In the genomic region with DNA sequence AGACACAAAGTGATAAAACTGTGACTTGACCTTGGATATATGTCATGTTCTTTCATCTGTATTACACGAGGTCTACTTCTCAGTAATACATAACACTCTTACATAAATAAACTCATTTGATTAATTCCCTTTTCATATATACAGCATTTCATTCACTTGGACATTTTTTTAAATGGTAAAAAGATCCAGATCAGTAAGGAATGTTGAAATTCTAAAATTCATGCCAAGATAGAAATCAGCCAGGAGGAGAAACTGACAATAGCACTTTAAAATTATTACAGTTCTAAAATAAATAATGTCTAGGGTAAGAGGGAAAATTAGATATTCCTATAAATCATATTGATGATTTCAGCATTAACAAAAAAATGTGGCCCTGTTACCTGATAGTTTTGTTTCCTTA, we compare ENCODE assay signal across 25 cellular contexts. TPM values are rescaled to one million over a fixed set of nuclear protein-coding genes. Genes with fewer than 3 reads are reported as not detected.
"Had no signal": no experiment of that assay in that cellular context is flagged by ENCODE, and none has a peak within 500 bp of the region (broad histone marks: within the 10 kb centered on the region; RNA-seq: fewer than 3 reads in every experiment).

No MANE protein-coding gene starts in this region.

- H3K27ac Mint-ChIP-seq: dendritic cell treated with granulocyte-macrophage colony-stimulating factor and Interleukin-4, amounts not matched to agents 40 ng/mL and 50 ng/mL, for 4 days; effector memory CD8-positive, alpha-beta T cell; endodermal cell had no signal

- H3K4me3 Mint-ChIP-seq: dendritic cell treated with granulocyte-macrophage colony-stimulating factor and Interleukin-4, amounts not matched to agents 40 ng/mL and 50 ng/mL, for 4 days; effector memory CD8-positive, alpha-beta T cell; endodermal cell had no signal

- H3K79me2 ChIP-seq: hepatocyte had no signal

- H3K4me3 ChIP-seq: colonic mucosa, coronary artery, dorsolateral prefrontal cortex, esophagus muscularis mucosa, esophagus squamous epithelium, gastrocnemius medialis, gastroesophageal sphincter, heart left ventricle, hepatocyte had no signal

- H3K4me1 ChIP-seq: colonic mucosa, foreskin keratinocyte, gastrocnemius medialis, gastroesophageal sphincter, heart left ventricle had no signal

- DNase-seq: colonic mucosa; cortex of kidney; dermis blood vessel endothelial cell; dorsolateral prefrontal cortex; effector CD4-positive, alpha-beta T cell; effector CD8-positive, alpha-beta T cell; effector memory CD4-positive, alpha-beta T cell; effector memory CD8-positive, alpha-beta T cell; endodermal cell; erythroblast; esophagus squamous epithelium; foreskin fibroblast; foreskin keratinocyte; foreskin melanocyte; gastrocnemius medialis; glutamatergic neuron; head of caudate nucleus; heart left ventricle had no signal

- H2AFZ ChIP-seq: hepatocyte had no signal

- H3K27ac ChIP-seq: colonic mucosa, coronary artery, dorsolateral prefrontal cortex, epithelial cell of prostate, esophagus muscularis mucosa, esophagus squamous epithelium, foreskin keratinocyte, gastrocnemius medialis, gastroesophageal sphincter, heart left ventricle, hepatocyte had no signal

- H3K9me3 Mint-ChIP-seq: dendritic cell treated with granulocyte-macrophage colony-stimulating factor and Interleukin-4, amounts not matched to agents 40 ng/mL and 50 ng/mL, for 4 days; effector memory CD8-positive, alpha-beta T cell; endodermal cell had no signal

- H3K9me3 ChIP-seq: colonic mucosa, esophagus muscularis mucosa, esophagus squamous epithelium, gastrocnemius medialis, gastroesophageal sphincter, heart left ventricle had no signal

- ATAC-seq: effector memory CD8-positive, alpha-beta T cell; esophagus mucosa; foreskin keratinocyte; gastrocnemius medialis; gastroesophageal sphincter; heart left ventricle had no signal

- H3K4me2 ChIP-seq: hepatocyte had no signal

- H3K36me3 ChIP-seq: colonic mucosa, esophagus muscularis mucosa, esophagus squamous epithelium, gastrocnemius medialis, gastroesophageal sphincter had no signal

- H3K27me3 ChIP-seq: colonic mucosa, dorsolateral prefrontal cortex, esophagus muscularis mucosa, esophagus squamous epithelium, foreskin keratinocyte, gastrocnemius medialis, gastroesophageal sphincter, heart left ventricle, hepatocyte had no signal

- H3K27me3 Mint-ChIP-seq: dendritic cell treated with granulocyte-macrophage colony-stimulating factor and Interleukin-4, amounts not matched to agents 40 ng/mL and 50 ng/mL, for 4 days; effector memory CD8-positive, alpha-beta T cell had no signal

RNA-seq across cellular contexts. Expression of a gene that starts 46.2 kb away (rescaled TPM):
- polyA plus RNA-seq: foreskin keratinocyte had no signal
